16 cellular contexts compared by ENCODE assay signal in the genomic region with DNA sequence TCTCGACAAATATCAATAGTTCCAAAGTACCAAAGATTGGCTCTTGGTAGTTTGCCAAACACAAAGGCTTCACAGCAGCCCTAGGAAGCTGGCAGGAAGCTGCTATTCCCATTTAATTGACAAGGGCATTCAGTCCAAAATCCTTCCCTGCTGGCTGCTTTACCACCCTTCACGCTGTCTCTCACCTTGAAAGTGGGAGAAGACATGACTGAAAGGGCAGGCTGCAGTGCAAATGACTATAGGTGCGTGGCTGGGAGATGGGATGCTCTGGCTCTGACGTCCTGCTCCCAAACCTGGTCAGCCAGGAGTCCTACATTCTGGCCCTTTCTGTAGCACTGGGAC. TPM values are rescaled to one million over a fixed set of nuclear protein-coding genes. Genes with fewer than 3 reads are reported as not detected.
DNase-seq lines count a peak whose midpoint lies in the region; ATAC-seq and TF ChIP-seq lines count a peak whose summit lies in the region.
"Had no signal": no experiment of that assay in that cellular context is flagged by ENCODE, and none has a peak within 500 bp of the region (broad histone marks: within the 10 kb centered on the region; RNA-seq: fewer than 3 reads in every experiment).

No MANE protein-coding gene starts in this region.

- peak overlapping the region; percentile 47 for H3K27ac Mint-ChIP-seq in stimulated activated naive CD8-positive, alpha-beta T cell treated with anti-CD3 and anti-CD28 coated beads, Interleukin-15, Interleukin-2, amounts not matched to agents 100 ng/mL and 50 ng/mL, for 24 hours
- peak overlapping the region in 1 of 2 donors; percentile 19 for H3K27ac Mint-ChIP-seq in stimulated activated naive CD8-positive, alpha-beta T cell treated with anti-CD3 and anti-CD28 coated beads, Interleukin-15, amount 100 ng/mL, for 72 hours
- peak overlapping the region; percentile 68 for H3K27ac Mint-ChIP-seq in activated CD4-positive, alpha-beta memory T cell treated with anti-CD3 and anti-CD28 coated beads for 36 hours
- H3K27ac Mint-ChIP-seq in endodermal cell: no peak overlapping the region

- POLR2A ChIA-PET in activated CD4-positive, alpha-beta memory T cell treated with anti-CD3 and anti-CD28 coated beads for 36 hours (lab: Charles Lee): interaction anchor here (0.8 to 3.0 kb wide), 5 partner anchors 13 to 105 kb away, joined by 3 to 17 read pairs (median 3); a partner anchor contains a TSS

- TF ChIP-seq CTCF in endodermal cell (conservative IDR thresholded peaks at IDR 0.05): no peak

- no peaks in the 10 kb centered on the region for H3K9me3 ChIP-seq in endodermal cell (ENCODE audit: control insufficient read depth, low read length)

- peaks cover 9% of the 10 kb centered on the region for H3K36me3 Mint-ChIP-seq in stimulated activated naive CD8-positive, alpha-beta T cell treated with anti-CD3 and anti-CD28 coated beads, Interleukin-15, Interleukin-2, amounts not matched to agents 100 ng/mL and 50 ng/mL, for 24 hours (ENCODE audit: low read depth)
- peaks cover 8% of the 10 kb centered on the region for H3K36me3 Mint-ChIP-seq in activated CD4-positive, alpha-beta memory T cell treated with anti-CD3 and anti-CD28 coated beads for 36 hours
- no peaks in the 10 kb centered on the region for H3K36me3 Mint-ChIP-seq in endodermal cell (ENCODE audit: low read depth)

- peaks cover 11% of the 10 kb centered on the region for H3K4me1 ChIP-seq in endodermal cell (ENCODE audit: control insufficient read depth, insufficient read depth, low read length)

- 72 to 76% methylated on average over 4 of the region's 4 CpGs for WGBS in endodermal cell (ENCODE audit: insufficient coverage in 1 of 2, insufficient read length in 1 of 2), 2 experiments

- intact Hi-C loops in activated CD4-positive, alpha-beta memory T cell treated with anti-CD3 and anti-CD28 coated beads for 36 hours (cut with micrococcal nuclease): loop anchor here (1.0 to 10.0 kb wide), 8 partner anchors 12 to 482 kb away; a partner anchor contains a TSS

- H3K9me3 Mint-ChIP-seq in stimulated activated naive CD8-positive, alpha-beta T cell treated with anti-CD3 and anti-CD28 coated beads, Interleukin-15, Interleukin-2, amounts not matched to agents 100 ng/mL and 50 ng/mL, for 24 hours: peaks cover 9% of the 10 kb centered on the region
- H3K9me3 Mint-ChIP-seq in stimulated activated naive CD8-positive, alpha-beta T cell treated with anti-CD3 and anti-CD28 coated beads, Interleukin-15, amount 100 ng/mL, for 72 hours: no peaks in the 10 kb centered on the region
- no peaks in the 10 kb centered on the region for H3K9me3 Mint-ChIP-seq in activated CD4-positive, alpha-beta memory T cell treated with anti-CD3 and anti-CD28 coated beads for 36 hours
- no peaks in the 10 kb centered on the region for H3K9me3 Mint-ChIP-seq in endodermal cell

- no peak for DNase-seq in stimulated activated naive CD8-positive, alpha-beta T cell treated with anti-CD3 and anti-CD28 coated beads, Interleukin-15, amount 100 ng/mL, for 72 hours
- no peak for DNase-seq in activated CD4-positive, alpha-beta memory T cell treated with anti-CD3 and anti-CD28 coated beads for 36 hours
- DNase-seq in endodermal cell: peak; percentile 61
- DNase-seq in HCEC 1CT: no peak
- DNase-seq: aorta; Calu3; effector CD8-positive, alpha-beta T cell; EL; glutamatergic neuron; NCI-H187 treated with DMSO at 0.1 percent for 48 hours; NCI-H226; nucleus accumbens had no signal

- H3K27me3 Mint-ChIP-seq in stimulated activated naive CD8-positive, alpha-beta T cell treated with anti-CD3 and anti-CD28 coated beads, Interleukin-15, Interleukin-2, amounts not matched to agents 100 ng/mL and 50 ng/mL, for 24 hours: peaks cover 9% of the 10 kb centered on the region
- H3K27me3 Mint-ChIP-seq in stimulated activated naive CD8-positive, alpha-beta T cell treated with anti-CD3 and anti-CD28 coated beads, Interleukin-15, amount 100 ng/mL, for 72 hours: no peaks in the 10 kb centered on the region
- H3K27me3 Mint-ChIP-seq in activated CD4-positive, alpha-beta memory T cell treated with anti-CD3 and anti-CD28 coated beads for 36 hours: no peaks in the 10 kb centered on the region
- peaks cover 46% of the 10 kb centered on the region for H3K27me3 Mint-ChIP-seq in endodermal cell (ENCODE audit: insufficient read depth)

- peaks cover 54% of the 10 kb centered on the region for H3K4me1 Mint-ChIP-seq in stimulated activated naive CD8-positive, alpha-beta T cell treated with anti-CD3 and anti-CD28 coated beads, Interleukin-15, Interleukin-2, amounts not matched to agents 100 ng/mL and 50 ng/mL, for 24 hours (ENCODE audit: low read depth)
- peaks cover 61% of the 10 kb centered on the region for H3K4me1 Mint-ChIP-seq in stimulated activated naive CD8-positive, alpha-beta T cell treated with anti-CD3 and anti-CD28 coated beads, Interleukin-15, amount 100 ng/mL, for 72 hours
- H3K4me1 Mint-ChIP-seq in activated CD4-positive, alpha-beta memory T cell treated with anti-CD3 and anti-CD28 coated beads for 36 hours (ENCODE audit: low read depth): peaks cover 52% of the 10 kb centered on the region
- peaks cover 16% of the 10 kb centered on the region for H3K4me1 Mint-ChIP-seq in endodermal cell

- H3K27me3 ChIP-seq in endodermal cell (ENCODE audit: control insufficient read depth, insufficient read depth, low read length, poor library complexity, severe bottlenecking): peaks cover 31% of the 10 kb centered on the region

- H3K4me3 ChIP-seq in endodermal cell (ENCODE audit: low read length): no peak overlapping the region

- no peaks in the 10 kb centered on the region for H3K36me3 ChIP-seq in endodermal cell (ENCODE audit: control insufficient read depth, insufficient read depth, low read length)

- no peak for ATAC-seq in stimulated activated naive CD8-positive, alpha-beta T cell treated with anti-CD3 and anti-CD28 coated beads, Interleukin-15, amount 100 ng/mL, for 72 hours
- ATAC-seq in GM21360 (IDR thresholded peaks at IDR 0.05; ENCODE audit: unreplicated experiment): no peak
- ATAC-seq in GM19463 (IDR thresholded peaks at IDR 0.05; ENCODE audit: unreplicated experiment): no peak
- ATAC-seq: left lobe of liver had no signal

- H3K4me3 Mint-ChIP-seq in stimulated activated naive CD8-positive, alpha-beta T cell treated with anti-CD3 and anti-CD28 coated beads, Interleukin-15, Interleukin-2, amounts not matched to agents 100 ng/mL and 50 ng/mL, for 24 hours: no peak overlapping the region
- H3K4me3 Mint-ChIP-seq in stimulated activated naive CD8-positive, alpha-beta T cell treated with anti-CD3 and anti-CD28 coated beads, Interleukin-15, amount 100 ng/mL, for 72 hours: peak overlapping the region in 1 of 2 donors; percentile 75
- no peak overlapping the region for H3K4me3 Mint-ChIP-seq in activated CD4-positive, alpha-beta memory T cell treated with anti-CD3 and anti-CD28 coated beads for 36 hours
- no peak overlapping the region for H3K4me3 Mint-ChIP-seq in endodermal cell

- CTCF ChIA-PET in activated CD4-positive, alpha-beta memory T cell treated with anti-CD3 and anti-CD28 coated beads for 36 hours (lab: Charles Lee): interaction anchor here (0.9 to 3.5 kb wide), 5 partner anchors 78 to 130 kb away, joined by 3 to 17 read pairs (median 5); a partner anchor contains a TSS

- no peak overlapping the region for H3K27ac ChIP-seq in endodermal cell (ENCODE audit: low read depth, low read length)

- no peak overlapping the region for H3K9ac ChIP-seq in endodermal cell (ENCODE audit: extremely low read depth, low read length, poor library complexity, severe bottlenecking)

RNA-seq across cellular contexts. Expression of a gene that starts 3.8 kb away (rescaled TPM):
- 100 to 1,000 TPM; 135 to 140 TPM for total RNA-seq in activated CD4-positive, alpha-beta memory T cell treated with anti-CD3 and anti-CD28 coated beads for 36 hours
- total RNA-seq in endodermal cell: 1 to 10 TPM; 1.0 to 2.1 TPM
- polyA plus RNA-seq in endodermal cell (2013, experiment 1 of 2): 8.3 TPM
- 7.3 TPM for polyA plus RNA-seq in endodermal cell (2013, experiment 2 of 2)

Comparison
In these comparisons a context has a peak if more than half of its experiments do, and no peak if none do; other contexts are left out.
1. RNA of a gene that starts 3.8 kb away (total RNA-seq): 135 to 140 TPM in activated CD4-positive, alpha-beta memory T cell treated with anti-CD3 and anti-CD28 coated beads for 36 hours; 1.0 to 2.1 TPM in endodermal cell; every median in the first group is over 10 times any median in the second.